23 cellular contexts compared by ENCODE assay signal in genomic region chr1:43509007-43509739, GRCh38. TPM values are rescaled to one million over a fixed set of nuclear protein-coding genes. Genes with fewer than 3 reads are reported as not detected.
DNase-seq lines count a peak whose midpoint lies in the region; ATAC-seq and TF ChIP-seq lines count a peak whose summit lies in the region.
"Had no signal": no experiment of that assay in that cellular context is flagged by ENCODE, and none has a peak within 500 bp of the region (broad histone marks: within the 10 kb centered on the region; RNA-seq: fewer than 3 reads in every experiment).

No MANE protein-coding gene starts in this region.

- H3K27me3 ChIP-seq in RWPE2 (ENCODE audit: insufficient read depth, poor library complexity, severe bottlenecking) (no peaks in the 10 kb centered on the region), body of pancreas (no peaks in the 10 kb centered on the region)
- H3K27me3 ChIP-seq: SJSA1 had no signal

- ATAC-seq in GM18909 (IDR thresholded peaks at IDR 0.05; ENCODE audit: poor library complexity, unreplicated experiment), result peak; percentile 21
- ATAC-seq in RWPE2 (ENCODE audit: low read depth), result no peak
- no peak for ATAC-seq in HG03135 (IDR thresholded peaks at IDR 0.05; ENCODE audit: unreplicated experiment)
- ATAC-seq in GM21381 (IDR thresholded peaks at IDR 0.05; ENCODE audit: unreplicated experiment), result no peak
- ATAC-seq in body of pancreas, result no peak
- ATAC-seq: left cardiac atrium; naive thymus-derived CD8-positive, alpha-beta T cell; sciatic nerve had no signal

- no peak for TF ChIP-seq CTCF in AG10803 (conservative IDR thresholded peaks at IDR 0.05; ENCODE audit: low read length)
- TF ChIP-seq CTCF in RWPE2 (IDR thresholded peaks at IDR 0.05; ENCODE audit: poor library complexity, severe bottlenecking), result no peak
- no peak for TF ChIP-seq CTCF in fibroblast of villous mesenchyme (IDR thresholded peaks at IDR 0.05; ENCODE audit: insufficient read depth, low read depth, low read length)
- TF ChIP-seq CTCF in body of pancreas (IDR thresholded peaks at IDR 0.05), result no peak

- no peaks in the 10 kb centered on the region for H3K9me3 ChIP-seq in RWPE2 (ENCODE audit: severe bottlenecking)
- no peaks in the 10 kb centered on the region for H3K9me3 ChIP-seq in body of pancreas
- H3K9me3 ChIP-seq: SJSA1 had no signal

- no peak overlapping the region for H3K4me3 ChIP-seq in AG10803 (ENCODE audit: low read length)
- no peak overlapping the region for H3K4me3 ChIP-seq in RWPE2 (ENCODE audit: severe bottlenecking)
- no peak overlapping the region for H3K4me3 ChIP-seq in fibroblast of villous mesenchyme (ENCODE audit: low read depth, low read length)
- H3K4me3 ChIP-seq in body of pancreas, result no peak overlapping the region
- H3K4me3 ChIP-seq: SJSA1 had no signal

- DNase-seq in AG10803 (ENCODE audit: low read depth), result peak; percentile 61
- DNase-seq in RWPE2 (ENCODE audit: low spot score), result no peak
- DNase-seq in fibroblast of villous mesenchyme (ENCODE audit: low read depth), result peak; percentile 48
- DNase-seq in NCI-H2029 treated with DMSO at 0.1 percent for 48 hours (lab: John Stamatoyannopoulos, UW), result no peak
- no peak for DNase-seq in body of pancreas
- DNase-seq: ACHN; activated naive CD4-positive, alpha-beta T cell; amniotic stem cell; CD4-positive, alpha-beta T cell; DMS53; GOT3; left cardiac atrium; mesendoderm; naive thymus-derived CD8-positive, alpha-beta T cell; NCI-H2107; NCI-H526; OCI-M1 had no signal

- no peaks in the 10 kb centered on the region for H3K36me3 ChIP-seq in RWPE2 (ENCODE audit: low read depth)
- H3K36me3 ChIP-seq in body of pancreas (replicated peaks in 1 of 2; ENCODE audit: insufficient read depth in 1 of 2, low read depth in 2 of 2), result no peaks in the 10 kb centered on the region
- H3K36me3 ChIP-seq: SJSA1 had no signal

- intact Hi-C loops in body of pancreas (cut with DNase I), result no loop called here

- TF ChIP-seq POLR2A in body of pancreas (IDR thresholded peaks at IDR 0.05), result no peak

- H3K27ac ChIP-seq in RWPE2 (ENCODE audit: poor library complexity, severe bottlenecking), result peak overlapping the region; percentile 51
- no peak overlapping the region for H3K27ac ChIP-seq in body of pancreas
- H3K27ac ChIP-seq: parathyroid adenoma, SJSA1 had no signal

- WGBS in body of pancreas, 2 donors, result 63 to 73% methylated on average over 4 of the region's 4 CpGs

- peaks cover 13% of the 10 kb centered on the region for H3K4me1 ChIP-seq in RWPE2 (ENCODE audit: insufficient read depth, poor library complexity, severe bottlenecking)
- peaks cover 5% of the 10 kb centered on the region for H3K4me1 ChIP-seq in body of pancreas
- H3K4me1 ChIP-seq: parathyroid adenoma, SJSA1 had no signal

RNA-seq across cellular contexts. Expression of gene PTPRF, which starts 21.5 kb away (rescaled TPM):
- 42.7 and 53.8 TPM in 2 replicates for total RNA-seq in fibroblast of villous mesenchyme
- 10 to 100 TPM; 81.7 to 89.0 TPM for total RNA-seq in body of pancreas

RNA-seq across cellular contexts. Expression of gene HYI, which starts 55.4 kb away (rescaled TPM):
- total RNA-seq in fibroblast of villous mesenchyme, result 43.6 and 131 TPM in 2 replicates
- total RNA-seq in body of pancreas, result 100 to 1,000 TPM; 101 to 157 TPM

Comparison
In these comparisons a context has a peak if more than half of its experiments do, and no peak if none do; other contexts are left out.
1. DNase-seq: peak in AG10803 (single experiment) and fibroblast of villous mesenchyme (single experiment); none in RWPE2 (single experiment), NCI-H2029 treated with DMSO at 0.1 percent for 48 hours (single experiment) and body of pancreas (0 of 4).